Comparison of ENCODE assay signal across 19 cellular contexts in the genomic region with DNA sequence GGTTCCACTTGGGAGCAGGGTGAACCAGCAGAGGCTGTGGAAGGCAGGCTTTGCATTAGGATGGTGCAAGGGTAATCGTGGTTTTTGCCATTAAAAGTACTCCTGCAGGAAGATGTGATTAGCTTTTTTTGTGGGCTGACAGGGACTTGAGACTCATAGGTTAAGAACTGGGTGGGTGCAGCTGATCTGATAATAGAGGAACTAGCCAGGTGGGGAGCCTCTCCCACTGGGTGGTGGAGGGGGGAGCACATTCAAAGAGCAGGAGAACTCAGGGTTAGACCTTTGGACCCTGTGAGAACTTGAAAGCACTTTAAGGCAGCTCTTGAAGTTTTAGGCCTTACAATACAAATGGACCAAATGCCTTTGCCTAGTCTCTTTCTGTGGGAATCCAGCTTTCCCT. TPM values are rescaled to one million over a fixed set of nuclear protein-coding genes. Genes with fewer than 3 reads are reported as not detected.
"Had no signal": no experiment of that assay in that cellular context is flagged by ENCODE, and none has a peak within 500 bp of the region (broad histone marks: within the 10 kb centered on the region; RNA-seq: fewer than 3 reads in every experiment).

No MANE protein-coding gene starts in this region.

- H3K36me3 Mint-ChIP-seq: activated naive CD8-positive, alpha-beta T cell treated with anti-CD3 and anti-CD28 coated beads, Interleukin-2, amount 10 ng/mL, durations not matched to agents 7 days and 5 days had no signal

- H3K36me3 ChIP-seq: thyroid gland had no signal

- H3K4me3 ChIP-seq: thyroid gland had no signal

- H3K27me3 Mint-ChIP-seq: natural killer cell treated with Interleukin-12 subunit alpha and Interleukin-12 subunit beta and Interleukin-15 and Interleukin-18, amount 100 ng/mL, for 72 hours had no signal

- H3K27ac ChIP-seq: thyroid gland had no signal

- ATAC-seq: activated T-helper 17 cell treated with anti-CD3 and anti-CD28 coated beads, Interleukin-2, amount 50 U/mL, for 72 hours; left ventricle myocardium superior; natural killer cell treated with Interleukin-12 subunit alpha and Interleukin-12 subunit beta and Interleukin-15 and Interleukin-18, amount 100 ng/mL, for 72 hours had no signal

- DNase-seq: activated CD4-positive, alpha-beta memory T cell treated with anti-CD3 and anti-CD28 coated beads, Interleukin-2, amount 10 ng/mL, durations not matched to agents 7 days and 5 days; activated CD4-positive, alpha-beta T cell treated with anti-CD3 and anti-CD28 coated beads for 4 hours; activated naive CD4-positive, alpha-beta T cell treated with Interleukin-2 at 50 U/mL for 16 hours; activated naive CD8-positive, alpha-beta T cell treated with anti-CD3 and anti-CD28 coated beads, Interleukin-2, amount 10 ng/mL, durations not matched to agents 7 days and 5 days; activated T-cell treated with anti-CD3 and anti-CD28 coated beads, Interleukin-2, amount 50 U/mL, for 1 hour; amygdala; foreskin melanocyte; glutamatergic neuron; left ventricle myocardium superior; retina; stimulated activated naive CD4-positive, alpha-beta T cell; SW 1271; T-helper 2 cell had no signal

- H3K9me3 Mint-ChIP-seq: activated CD4-positive, alpha-beta memory T cell treated with anti-CD3 and anti-CD28 coated beads, Interleukin-2, amount 10 ng/mL, durations not matched to agents 7 days and 5 days; activated naive CD8-positive, alpha-beta T cell treated with anti-CD3 and anti-CD28 coated beads, Interleukin-2, amount 10 ng/mL, durations not matched to agents 7 days and 5 days; activated T-helper 17 cell treated with anti-CD3 and anti-CD28 coated beads, Interleukin-2, amount 50 U/mL, for 72 hours had no signal

- H3K4me1 Mint-ChIP-seq: activated CD4-positive, alpha-beta memory T cell treated with anti-CD3 and anti-CD28 coated beads, Interleukin-2, amount 10 ng/mL, durations not matched to agents 7 days and 5 days; activated naive CD8-positive, alpha-beta T cell treated with anti-CD3 and anti-CD28 coated beads, Interleukin-2, amount 10 ng/mL, durations not matched to agents 7 days and 5 days; activated T-helper 17 cell treated with anti-CD3 and anti-CD28 coated beads, Interleukin-2, amount 50 U/mL, for 72 hours had no signal

- H3K4me3 Mint-ChIP-seq: activated CD4-positive, alpha-beta memory T cell treated with anti-CD3 and anti-CD28 coated beads, Interleukin-2, amount 10 ng/mL, durations not matched to agents 7 days and 5 days; activated naive CD8-positive, alpha-beta T cell treated with anti-CD3 and anti-CD28 coated beads, Interleukin-2, amount 10 ng/mL, durations not matched to agents 7 days and 5 days; activated T-helper 17 cell treated with anti-CD3 and anti-CD28 coated beads, Interleukin-2, amount 50 U/mL, for 72 hours; natural killer cell treated with Interleukin-12 subunit alpha and Interleukin-12 subunit beta and Interleukin-15 and Interleukin-18, amount 100 ng/mL, for 72 hours had no signal

- H3K27ac Mint-ChIP-seq: activated CD4-positive, alpha-beta memory T cell treated with anti-CD3 and anti-CD28 coated beads, Interleukin-2, amount 10 ng/mL, durations not matched to agents 7 days and 5 days; activated naive CD8-positive, alpha-beta T cell treated with anti-CD3 and anti-CD28 coated beads, Interleukin-2, amount 10 ng/mL, durations not matched to agents 7 days and 5 days; activated T-helper 17 cell treated with anti-CD3 and anti-CD28 coated beads, Interleukin-2, amount 50 U/mL, for 72 hours had no signal

- H3K27me3 ChIP-seq: thyroid gland had no signal

- H3K9me3 ChIP-seq: thyroid gland had no signal

RNA-seq across cellular contexts. Expression of a gene that starts 32.4 kb away (rescaled TPM):
- total RNA-seq: dermis microvascular lymphatic vessel endothelial cell, kidney epithelial cell had no signal

RNA-seq across cellular contexts. Expression of a gene that starts 40.4 kb away (rescaled TPM):
- total RNA-seq: epithelial cell of proximal tubule, kidney epithelial cell had no signal

RNA-seq across cellular contexts. Expression of a gene that starts 46.1 kb away (rescaled TPM):
- total RNA-seq: dermis microvascular lymphatic vessel endothelial cell, left ventricle myocardium superior had no signal
